Comparison of ENCODE assay signal across 26 cellular contexts in the genomic region with DNA sequence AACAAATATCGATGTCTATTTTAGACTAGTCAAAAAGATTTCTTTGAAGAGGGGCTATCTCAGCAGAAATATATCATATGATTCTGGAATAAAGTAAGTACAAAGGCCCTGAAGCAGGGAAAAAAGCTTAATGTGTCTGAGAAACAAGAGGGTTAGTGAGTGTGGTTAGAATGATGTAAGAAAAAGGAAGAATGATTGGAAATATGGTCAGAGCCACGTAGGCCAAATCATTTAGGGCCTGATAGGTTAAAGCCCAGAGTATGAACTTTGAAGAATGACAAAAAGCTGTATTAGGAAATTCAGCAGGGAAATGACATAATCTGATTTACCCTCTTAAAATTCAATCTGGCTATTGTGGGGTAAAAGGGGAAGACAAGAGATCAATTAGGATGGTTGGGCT.
DNase-seq lines count a peak whose midpoint lies in the region; ATAC-seq, FAIRE-seq and TF ChIP-seq lines count a peak whose summit lies in the region.
"Had no signal": no experiment of that assay in that cellular context is flagged by ENCODE, and none has a peak within 500 bp of the region (broad histone marks: within the 10 kb centered on the region; RNA-seq: fewer than 3 reads in every experiment).

No MANE protein-coding gene starts in this region.

- H3K27ac ChIP-seq in astrocyte (ENCODE audit: low read depth, low read length): no peak overlapping the region
- H3K27ac ChIP-seq: A549, BLaER1, breast epithelium, right atrium auricular region, spleen, upper lobe of left lung had no signal

- H3K4me2 ChIP-seq in astrocyte (ENCODE audit: low read length): no peak overlapping the region
- H3K4me2 ChIP-seq: A549, BLaER1 had no signal

- H3K4me3 ChIP-seq in astrocyte (ENCODE audit: insufficient read depth, low read depth, low read length): no peak overlapping the region
- H3K4me3 ChIP-seq: A549, BLaER1, breast epithelium, MG63, right atrium auricular region, spleen, upper lobe of left lung had no signal

- H3K27ac Mint-ChIP-seq in activated T-cell treated with anti-CD3 and anti-CD28 coated beads, Interleukin-2, amount 50 U/mL, for 72 hours: peak overlapping the region; percentile 80
- no peak overlapping the region for H3K27ac Mint-ChIP-seq in astrocyte (ENCODE audit: unreplicated experiment)
- peak overlapping the region; percentile 3 for H3K27ac Mint-ChIP-seq in stimulated activated naive B cell treated with anti-CD40 and anti-IgM and Interleukin-4, amounts not matched to agents 10 μg/mL and 1 μg/mL and 100 μg/mL, for 72 hours
- H3K27ac Mint-ChIP-seq: activated CD4-positive, alpha-beta T cell treated with anti-CD3 and anti-CD28 coated beads, Interleukin-2, amount 10 ng/mL, durations not matched to agents 7 days and 5 days had no signal

- no peaks in the 10 kb centered on the region for H4K20me1 ChIP-seq in astrocyte (ENCODE audit: insufficient read depth, low read length)
- H4K20me1 ChIP-seq: BLaER1 had no signal

- no peaks in the 10 kb centered on the region for H3K36me3 Mint-ChIP-seq in activated T-cell treated with anti-CD3 and anti-CD28 coated beads, Interleukin-2, amount 50 U/mL, for 72 hours (ENCODE audit: insufficient read depth in 2 of 2)
- no peaks in the 10 kb centered on the region for H3K36me3 Mint-ChIP-seq in astrocyte (ENCODE audit: low read depth, unreplicated experiment)
- H3K36me3 Mint-ChIP-seq in stimulated activated naive B cell treated with anti-CD40 and anti-IgM and Interleukin-4, amounts not matched to agents 10 μg/mL and 1 μg/mL and 100 μg/mL, for 72 hours: peaks cover 0 to 4% of the 10 kb centered on the region in 2 donors

- no peak for FAIRE-seq in astrocyte (lab: Jason Lieb, UNC)
- FAIRE-seq: A549, colon, endometrium had no signal

- H3K9me3 Mint-ChIP-seq in activated T-cell treated with anti-CD3 and anti-CD28 coated beads, Interleukin-2, amount 50 U/mL, for 72 hours: no peaks in the 10 kb centered on the region
- no peaks in the 10 kb centered on the region for H3K9me3 Mint-ChIP-seq in astrocyte (ENCODE audit: unreplicated experiment)
- H3K9me3 Mint-ChIP-seq in stimulated activated naive B cell treated with anti-CD40 and anti-IgM and Interleukin-4, amounts not matched to agents 10 μg/mL and 1 μg/mL and 100 μg/mL, for 72 hours: no peaks in the 10 kb centered on the region
- H3K9me3 Mint-ChIP-seq: activated CD4-positive, alpha-beta T cell treated with anti-CD3 and anti-CD28 coated beads, Interleukin-2, amount 10 ng/mL, durations not matched to agents 7 days and 5 days had no signal

- peak; percentile 51 to 70 for ATAC-seq in activated T-cell treated with anti-CD3 and anti-CD28 coated beads, Interleukin-2, amount 50 U/mL, for 72 hours (replicated peaks in 1 of 2)
- peak; percentile 60 to 65 for ATAC-seq in stimulated activated naive B cell treated with anti-CD40 and anti-IgM and Interleukin-4, amounts not matched to agents 10 μg/mL and 1 μg/mL and 100 μg/mL, for 72 hours (replicated peaks)
- ATAC-seq in GM21515 (IDR thresholded peaks at IDR 0.05; ENCODE audit: unreplicated experiment): no peak
- no peak for ATAC-seq in GM21381 (IDR thresholded peaks at IDR 0.05; ENCODE audit: unreplicated experiment)
- ATAC-seq in GM21390 (IDR thresholded peaks at IDR 0.05; ENCODE audit: unreplicated experiment): no peak
- ATAC-seq: A549, left colon had no signal

- H3K9me3 ChIP-seq in astrocyte (ENCODE audit: insufficient read depth, low read depth, low read length): no peaks in the 10 kb centered on the region
- H3K9me3 ChIP-seq: A549, BLaER1, breast epithelium, MG63, right atrium auricular region, spleen, upper lobe of left lung had no signal

- H3K27me3 Mint-ChIP-seq in activated T-cell treated with anti-CD3 and anti-CD28 coated beads, Interleukin-2, amount 50 U/mL, for 72 hours (ENCODE audit: low read depth): no peaks in the 10 kb centered on the region
- H3K27me3 Mint-ChIP-seq in astrocyte (ENCODE audit: low read depth, unreplicated experiment): no peaks in the 10 kb centered on the region
- no peaks in the 10 kb centered on the region for H3K27me3 Mint-ChIP-seq in stimulated activated naive B cell treated with anti-CD40 and anti-IgM and Interleukin-4, amounts not matched to agents 10 μg/mL and 1 μg/mL and 100 μg/mL, for 72 hours
- H3K27me3 Mint-ChIP-seq: activated CD4-positive, alpha-beta T cell treated with anti-CD3 and anti-CD28 coated beads, Interleukin-2, amount 10 ng/mL, durations not matched to agents 7 days and 5 days had no signal

- no peaks in the 10 kb centered on the region for H3K27me3 ChIP-seq in astrocyte (ENCODE audit: insufficient read depth, low read length)
- H3K27me3 ChIP-seq: BLaER1, breast epithelium, MG63, right atrium auricular region, spleen, upper lobe of left lung had no signal

- no peaks in the 10 kb centered on the region for H3K4me1 ChIP-seq in astrocyte (ENCODE audit: insufficient read depth, low read length)
- H3K4me1 ChIP-seq: A549, breast epithelium, right atrium auricular region had no signal

- H3K36me3 ChIP-seq in astrocyte (ENCODE audit: insufficient read depth, low read length): no peaks in the 10 kb centered on the region
- H3K36me3 ChIP-seq: BLaER1, breast epithelium, MG63, right atrium auricular region, spleen, upper lobe of left lung had no signal

- H3K9ac ChIP-seq in astrocyte (ENCODE audit: low read length): no peak overlapping the region
- H3K9ac ChIP-seq: BLaER1 had no signal

- H3K4me1 Mint-ChIP-seq in activated T-cell treated with anti-CD3 and anti-CD28 coated beads, Interleukin-2, amount 50 U/mL, for 72 hours (ENCODE audit: low read depth): peaks cover 9% of the 10 kb centered on the region
- H3K4me1 Mint-ChIP-seq in astrocyte (ENCODE audit: low read depth, unreplicated experiment): no peaks in the 10 kb centered on the region
- H3K4me1 Mint-ChIP-seq in stimulated activated naive B cell treated with anti-CD40 and anti-IgM and Interleukin-4, amounts not matched to agents 10 μg/mL and 1 μg/mL and 100 μg/mL, for 72 hours: peaks cover 38 to 56% of the 10 kb centered on the region in 2 donors
- H3K4me1 Mint-ChIP-seq: activated CD4-positive, alpha-beta T cell treated with anti-CD3 and anti-CD28 coated beads, Interleukin-2, amount 10 ng/mL, durations not matched to agents 7 days and 5 days had no signal

- DNase-seq in activated T-cell treated with anti-CD3 and anti-CD28 coated beads, Interleukin-2, amount 50 U/mL, for 72 hours: no peak
- DNase-seq in activated T-cell treated with anti-CD3 and anti-CD28 coated beads for 4 hours (no peak), MV-4-11 (lab: John Stamatoyannopoulos, UW) (peak; percentile 79), astrocyte (ENCODE audit: low read depth) (peak; percentile 4)
- no peak for DNase-seq in stimulated activated naive B cell treated with anti-CD40 and anti-IgM and Interleukin-4, amounts not matched to agents 10 μg/mL and 1 μg/mL and 100 μg/mL, for 72 hours
- DNase-seq: activated CD4-positive, alpha-beta T cell treated with anti-CD3 and anti-CD28 coated beads, Interleukin-2, amount 10 ng/mL, durations not matched to agents 7 days and 5 days; EL; head of caudate nucleus; left colon; mesendoderm; MG63; NCI-H187; NCI-H69; Right ventricle myocardium superior; spleen; stimulated activated CD4-positive, alpha-beta T cell treated with anti-CD3 and anti-CD28 coated beads, Interleukin-4, amount 100 ng/mL, for 1 hour; upper lobe of left lung had no signal

- peak overlapping the region in 1 of 2 donors; percentile 11 for H3K4me3 Mint-ChIP-seq in activated T-cell treated with anti-CD3 and anti-CD28 coated beads, Interleukin-2, amount 50 U/mL, for 72 hours
- no peak overlapping the region for H3K4me3 Mint-ChIP-seq in astrocyte (ENCODE audit: unreplicated experiment)
- peak overlapping the region in 1 of 2 donors; percentile 9 for H3K4me3 Mint-ChIP-seq in stimulated activated naive B cell treated with anti-CD40 and anti-IgM and Interleukin-4, amounts not matched to agents 10 μg/mL and 1 μg/mL and 100 μg/mL, for 72 hours
- H3K4me3 Mint-ChIP-seq: activated CD4-positive, alpha-beta T cell treated with anti-CD3 and anti-CD28 coated beads, Interleukin-2, amount 10 ng/mL, durations not matched to agents 7 days and 5 days had no signal

- TF ChIP-seq CTCF in astrocyte (IDR thresholded peaks at IDR 0.05; ENCODE audit: insufficient read depth, low read depth, low read length): no peak

- H2AFZ ChIP-seq in astrocyte (ENCODE audit: low read depth, low read length): no peak overlapping the region

- H3K79me2 ChIP-seq in astrocyte (ENCODE audit: insufficient read depth, low read length): no peaks in the 10 kb centered on the region

Comparison
In these comparisons a context has a peak if more than half of its experiments do, and no peak if none do; other contexts are left out.
1. ATAC-seq: peak in activated T-cell treated with anti-CD3 and anti-CD28 coated beads, Interleukin-2, amount 50 U/mL, for 72 hours (2 of 2) and stimulated activated naive B cell treated with anti-CD40 and anti-IgM and Interleukin-4, amounts not matched to agents 10 μg/mL and 1 μg/mL and 100 μg/mL, for 72 hours (2 of 2); none in GM21515 (single experiment), GM21381 (single experiment) and GM21390 (single experiment).
2. DNase-seq: peak in MV-4-11 (single experiment) and astrocyte (single experiment); none in activated T-cell treated with anti-CD3 and anti-CD28 coated beads, Interleukin-2, amount 50 U/mL, for 72 hours (0 of 2), activated T-cell treated with anti-CD3 and anti-CD28 coated beads for 4 hours (single experiment) and stimulated activated naive B cell treated with anti-CD40 and anti-IgM and Interleukin-4, amounts not matched to agents 10 μg/mL and 1 μg/mL and 100 μg/mL, for 72 hours (single experiment).